In genomic region chr11:32819187-32819586, GRCh38 we compare ENCODE assay signal across 9 cellular contexts. TPM values are rescaled to one million over a fixed set of nuclear protein-coding genes. Genes with fewer than 3 reads are reported as not detected.
"Had no signal": no experiment of that assay in that cellular context is flagged by ENCODE, and none has a peak within 500 bp of the region (broad histone marks: within the 10 kb centered on the region; RNA-seq: fewer than 3 reads in every experiment).

No MANE protein-coding gene starts in this region.

- H3K4me3 ChIP-seq: GM12878 had no signal

- FAIRE-seq: G401.6, GM12878, GM12891, GM12892, GM18507, GM19239 had no signal

- ATAC-seq: GM12878 had no signal

- DNase-seq: GDM1, GF-D8 had no signal

RNA-seq across cellular contexts. Expression of gene CCDC73, which starts 24.7 kb away (rescaled TPM):
- total RNA-seq: G401 had no signal
